9 cellular contexts compared by ENCODE assay signal in the genomic region with DNA sequence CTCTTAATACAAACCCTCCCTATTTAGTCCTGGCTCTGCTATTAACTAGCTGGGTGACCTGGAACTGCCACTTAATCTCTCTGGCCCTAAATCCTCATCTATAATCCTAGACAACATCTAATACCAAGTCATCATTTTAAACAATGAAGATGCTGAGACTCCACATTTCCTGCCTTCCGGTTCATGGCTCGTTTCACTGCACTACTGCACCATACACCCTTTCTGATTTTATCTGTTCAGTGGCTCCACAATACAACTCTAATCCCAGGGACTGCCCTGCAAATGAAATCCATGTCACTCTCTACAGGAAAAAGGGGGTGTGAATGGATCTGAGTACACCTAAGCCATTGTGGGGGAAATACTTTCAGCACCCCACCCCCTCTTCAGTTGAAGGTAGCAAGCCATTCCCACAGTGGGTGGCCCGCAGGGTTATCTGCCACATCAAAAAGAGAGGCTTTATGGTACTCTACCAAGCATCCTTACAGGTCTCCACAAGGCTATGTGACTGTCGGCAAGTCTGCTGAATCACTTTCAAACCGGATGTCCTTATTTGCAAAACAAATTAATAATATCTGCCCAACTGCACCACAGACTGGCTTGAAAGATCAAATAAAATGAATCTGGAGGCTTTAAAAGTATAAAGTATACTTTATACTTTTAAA.
A peak's percentile ranks its signal among the peaks of the same experiment; 100 is the strongest.
DNase-seq lines count a peak whose midpoint lies in the region; ATAC-seq and TF ChIP-seq lines count a peak whose summit lies in the region.
"Had no signal": no experiment of that assay in that cellular context is flagged by ENCODE, and none has a peak within 500 bp of the region (broad histone marks: within the 10 kb centered on the region; RNA-seq: fewer than 3 reads in every experiment).

No MANE protein-coding gene starts in this region.

- no peaks in the 10 kb centered on the region for H3K79me2 ChIP-seq in OCI-LY1 (ENCODE audit: insufficient read depth, low read length)

- peak overlapping the region; percentile 70 for H3K27ac ChIP-seq in OCI-LY1 (ENCODE audit: low read depth, low read length, poor library complexity, severe bottlenecking)
- H3K27ac ChIP-seq in CD4-positive, alpha-beta T cell (ENCODE audit: low read depth, low read length) = no peak overlapping the region
- H3K27ac ChIP-seq: left lung had no signal

- no peaks in the 10 kb centered on the region for H3F3A ChIP-seq in OCI-LY1 (ENCODE audit: insufficient read depth, low read length)

- no peaks in the 10 kb centered on the region for H3K9me3 Mint-ChIP-seq in activated T-cell treated with anti-CD3 and anti-CD28 coated beads, Interleukin-2, amount 50 U/mL, for 72 hours
- H3K9me3 Mint-ChIP-seq in stimulated activated memory B cell treated with anti-CD40 and anti-IgM and Interleukin-4, amounts not matched to agents 10 μg/mL and 1 μg/mL and 100 μg/mL, for 72 hours = no peaks in the 10 kb centered on the region
- no peaks in the 10 kb centered on the region for H3K9me3 Mint-ChIP-seq in CD4-positive, alpha-beta T cell

- H4K20me1 ChIP-seq in OCI-LY1 (ENCODE audit: insufficient read depth, low read length) = no peaks in the 10 kb centered on the region

- DNase-seq in activated T-cell treated with anti-CD3 and anti-CD28 coated beads, Interleukin-2, amount 50 U/mL, for 72 hours = peak in 1 of 2 donors; percentile 3
- no peak for DNase-seq in activated T-cell treated with anti-CD3 and anti-CD28 coated beads, Interleukin-2, amount 50 U/mL, for 1 hour
- no peak for DNase-seq in CD4-positive, alpha-beta T cell
- DNase-seq in cerebellar cortex (ENCODE audit: low spot score) (no peak), glomerular visceral epithelial cell (ENCODE audit: extremely low spot score) (no peak)
- DNase-seq: left lung had no signal

- no peaks in the 10 kb centered on the region for H3K36me3 ChIP-seq in OCI-LY1 (ENCODE audit: insufficient read depth, low read length)
- H3K36me3 ChIP-seq: left lung had no signal

- no peak for TF ChIP-seq CTCF in OCI-LY1 (IDR thresholded peaks at IDR 0.05; ENCODE audit: low read length)
- no peak for TF ChIP-seq CTCF in CD4-positive, alpha-beta T cell (IDR thresholded peaks at IDR 0.05)

- CTCF ChIA-PET in CD4-positive, alpha-beta T cell (lab: Charles Lee) = no interaction called here

- no peaks in the 10 kb centered on the region for H3K36me3 Mint-ChIP-seq in activated T-cell treated with anti-CD3 and anti-CD28 coated beads, Interleukin-2, amount 50 U/mL, for 72 hours (ENCODE audit: insufficient read depth in 2 of 2)
- H3K36me3 Mint-ChIP-seq in stimulated activated memory B cell treated with anti-CD40 and anti-IgM and Interleukin-4, amounts not matched to agents 10 μg/mL and 1 μg/mL and 100 μg/mL, for 72 hours = no peaks in the 10 kb centered on the region
- no peaks in the 10 kb centered on the region for H3K36me3 Mint-ChIP-seq in CD4-positive, alpha-beta T cell (ENCODE audit: low read depth)

- no peaks in the 10 kb centered on the region for H3K9me2 ChIP-seq in OCI-LY1 (ENCODE audit: low read depth, low read length)

- H3K27me3 ChIP-seq in OCI-LY1 (ENCODE audit: insufficient read depth, low read length) = no peaks in the 10 kb centered on the region
- H3K27me3 ChIP-seq in CD4-positive, alpha-beta T cell (ENCODE audit: control insufficient read depth, insufficient read depth, low read length) = no peaks in the 10 kb centered on the region
- H3K27me3 ChIP-seq: left lung had no signal

- POLR2A ChIA-PET in CD4-positive, alpha-beta T cell (lab: Charles Lee) = no interaction called here

- peaks cover 5% of the 10 kb centered on the region for H3K4me1 Mint-ChIP-seq in activated T-cell treated with anti-CD3 and anti-CD28 coated beads, Interleukin-2, amount 50 U/mL, for 72 hours (ENCODE audit: low read depth)
- peaks cover 7% of the 10 kb centered on the region for H3K4me1 Mint-ChIP-seq in stimulated activated memory B cell treated with anti-CD40 and anti-IgM and Interleukin-4, amounts not matched to agents 10 μg/mL and 1 μg/mL and 100 μg/mL, for 72 hours
- H3K4me1 Mint-ChIP-seq in CD4-positive, alpha-beta T cell (ENCODE audit: low read depth) = peaks cover 5% of the 10 kb centered on the region

- H2AFZ ChIP-seq in OCI-LY1 (ENCODE audit: low read length) = no peak overlapping the region

- no peaks in the 10 kb centered on the region for H3K9me3 ChIP-seq in OCI-LY1 (ENCODE audit: low read length)
- no peaks in the 10 kb centered on the region for H3K9me3 ChIP-seq in CD4-positive, alpha-beta T cell (ENCODE audit: control insufficient read depth, low read length)
- H3K9me3 ChIP-seq: left lung had no signal

- peaks cover 46% of the 10 kb centered on the region for H3K4me1 ChIP-seq in OCI-LY1 (ENCODE audit: insufficient read depth, low read length, severe bottlenecking)
- H3K4me1 ChIP-seq: left lung had no signal

- H3K27ac Mint-ChIP-seq in activated T-cell treated with anti-CD3 and anti-CD28 coated beads, Interleukin-2, amount 50 U/mL, for 72 hours = no peak overlapping the region
- no peak overlapping the region for H3K27ac Mint-ChIP-seq in stimulated activated memory B cell treated with anti-CD40 and anti-IgM and Interleukin-4, amounts not matched to agents 10 μg/mL and 1 μg/mL and 100 μg/mL, for 72 hours
- no peak overlapping the region for H3K27ac Mint-ChIP-seq in CD4-positive, alpha-beta T cell

- peak overlapping the region; percentile 39 for H3K4me2 ChIP-seq in OCI-LY1 (ENCODE audit: low read length)

- no peak overlapping the region for H3K4me3 Mint-ChIP-seq in activated T-cell treated with anti-CD3 and anti-CD28 coated beads, Interleukin-2, amount 50 U/mL, for 72 hours
- no peak overlapping the region for H3K4me3 Mint-ChIP-seq in stimulated activated memory B cell treated with anti-CD40 and anti-IgM and Interleukin-4, amounts not matched to agents 10 μg/mL and 1 μg/mL and 100 μg/mL, for 72 hours
- H3K4me3 Mint-ChIP-seq in CD4-positive, alpha-beta T cell = no peak overlapping the region

- H3K27me3 Mint-ChIP-seq in activated T-cell treated with anti-CD3 and anti-CD28 coated beads, Interleukin-2, amount 50 U/mL, for 72 hours (ENCODE audit: low read depth) = peaks cover 6% of the 10 kb centered on the region
- H3K27me3 Mint-ChIP-seq in stimulated activated memory B cell treated with anti-CD40 and anti-IgM and Interleukin-4, amounts not matched to agents 10 μg/mL and 1 μg/mL and 100 μg/mL, for 72 hours = peaks cover 52% of the 10 kb centered on the region
- H3K27me3 Mint-ChIP-seq in CD4-positive, alpha-beta T cell = peaks cover 26% of the 10 kb centered on the region

- H3K9ac ChIP-seq in OCI-LY1 (ENCODE audit: low read length) = no peak overlapping the region; the same call in 1 of the 2 replicates

- peak; percentile 27 to 53 for ATAC-seq in activated T-cell treated with anti-CD3 and anti-CD28 coated beads, Interleukin-2, amount 50 U/mL, for 72 hours (replicated peaks in 1 of 2)
- peak; percentile 93 for ATAC-seq in HG02852 (IDR thresholded peaks at IDR 0.05; ENCODE audit: unreplicated experiment)
- ATAC-seq in stimulated activated memory B cell treated with anti-CD40 and anti-IgM and Interleukin-4, amounts not matched to agents 10 μg/mL and 1 μg/mL and 100 μg/mL, for 72 hours = peak; percentile 59
- ATAC-seq in CD4-positive, alpha-beta T cell (ENCODE audit: poor library complexity) = no peak
- ATAC-seq: left lung had no signal

- no peak overlapping the region for H3K4me3 ChIP-seq in OCI-LY1 (ENCODE audit: low read depth, low read length, poor library complexity, severe bottlenecking)
- H3K4me3 ChIP-seq: left lung had no signal

- intact Hi-C loops in CD4-positive, alpha-beta T cell (cut with DNase I, micrococcal nuclease) = no loop called here
